19 cellular contexts compared by ENCODE assay signal in the genomic region with DNA sequence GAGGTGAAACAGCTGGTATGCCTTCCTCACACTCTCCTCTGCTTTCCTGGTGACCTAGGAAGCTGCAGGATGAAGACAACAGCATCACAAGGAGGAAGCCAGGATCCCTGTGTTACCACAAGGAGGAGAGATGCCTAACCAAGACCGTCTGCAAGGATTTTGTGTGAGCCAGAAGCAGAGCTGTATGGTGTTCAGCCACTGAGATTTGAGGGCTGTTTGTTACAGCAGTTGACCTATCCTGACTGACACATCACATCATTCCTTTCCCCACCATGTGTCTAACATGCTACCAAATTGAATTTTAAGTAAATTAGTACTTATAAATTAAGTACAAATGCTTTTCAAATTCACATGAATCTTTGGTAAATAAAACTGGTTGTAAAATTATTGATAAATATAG. TPM values are rescaled to one million over a fixed set of nuclear protein-coding genes. Genes with fewer than 3 reads are reported as not detected.
DNase-seq lines count a peak whose midpoint lies in the region; ATAC-seq, FAIRE-seq and TF ChIP-seq lines count a peak whose summit lies in the region.
"Had no signal": no experiment of that assay in that cellular context is flagged by ENCODE, and none has a peak within 500 bp of the region (broad histone marks: within the 10 kb centered on the region; RNA-seq: fewer than 3 reads in every experiment).

No MANE protein-coding gene starts in this region.

- peak overlapping the region; percentile 79 for H3K27ac Mint-ChIP-seq in Caco-2 (ENCODE audit: unreplicated experiment)
- H3K27ac Mint-ChIP-seq: CD8-positive, alpha-beta memory T cell had no signal

- intact Hi-C loops in Caco-2 (cut with micrococcal nuclease; ENCODE audit: unreplicated experiment) (no loop called here), K562 (cut with micrococcal nuclease) (no loop called here)

- H3K36me3 Mint-ChIP-seq in Caco-2 (ENCODE audit: insufficient read depth, unreplicated experiment) = peaks cover 44% of the 10 kb centered on the region
- H3K36me3 Mint-ChIP-seq: CD8-positive, alpha-beta memory T cell had no signal

- H2AFZ ChIP-seq in K562 (ENCODE audit: low read depth, low read length) = no peak overlapping the region
- H2AFZ ChIP-seq in mesenchymal stem cell (ENCODE audit: low read depth, low read length) = no peak overlapping the region

- no peaks in the 10 kb centered on the region for H3K27me3 Mint-ChIP-seq in Caco-2 (ENCODE audit: insufficient read depth, unreplicated experiment)

- H3K79me2 ChIP-seq in K562 (ENCODE audit: control insufficient read depth, insufficient read depth, low read length) = no peaks in the 10 kb centered on the region

- H3K27me3 ChIP-seq in Caco-2 (replicated peaks; ENCODE audit: control insufficient read depth, insufficient read depth, low read length) (no peaks in the 10 kb centered on the region), K562 (ENCODE audit: control insufficient read depth in 2 of 2, insufficient read depth in 2 of 2, low read length in 2 of 2) (no peaks in the 10 kb centered on the region), mesenchymal stem cell (ENCODE audit: control insufficient read depth in 1 of 2, insufficient read depth in 1 of 2, low read length in 2 of 2) (no peaks in the 10 kb centered on the region)
- H3K27me3 ChIP-seq: BLaER1 had no signal

- WGBS in K562 (ENCODE audit: insufficient coverage, low coverage, missing lambda C conversion rate) = 55% methylated on average over 1 of the region's 1 CpG
- no CpG with 5 or more reads among the region's 1 CpG for WGBS in mesenchymal stem cell

- no peak overlapping the region for H3K4me2 ChIP-seq in K562 (ENCODE audit: insufficient read depth, low read length)
- H3K4me2 ChIP-seq in mesenchymal stem cell (ENCODE audit: low read length, poor library complexity, severe bottlenecking) = no peak overlapping the region
- H3K4me2 ChIP-seq: BLaER1 had no signal

- peaks cover 49% of the 10 kb centered on the region for H3K9me3 Mint-ChIP-seq in Caco-2 (ENCODE audit: unreplicated experiment)

- TF ChIP-seq CTCF in Caco-2 (IDR thresholded peaks at IDR 0.05; ENCODE audit: insufficient read depth in 1 of 2, low read depth in 1 of 2, low read length in 1 of 2, severe bottlenecking in 1 of 2, unreplicated experiment in 1 of 2) = no peak
- TF ChIP-seq CTCF in K562 (IDR thresholded peaks at IDR 0.05 in 2 of 3, conservative IDR thresholded peaks at IDR 0.05 in 1 of 3; ENCODE audit: insufficient read depth in 2 of 3, low read depth in 1 of 3, low read length in 3 of 3) = no peak

- in situ Hi-C loops in K562 (cut with MboI) = no loop called here

- H3K9me3 ChIP-seq in Caco-2 (peaks cover 43% of the 10 kb centered on the region), K562 (replicated peaks; ENCODE audit: control insufficient read depth, insufficient read depth, low read depth, low read length) (no peaks in the 10 kb centered on the region), mesenchymal stem cell (ENCODE audit: control insufficient read depth, low read length) (peaks cover 5% of the 10 kb centered on the region)

- no peaks in the 10 kb centered on the region for H3K9me1 ChIP-seq in K562 (ENCODE audit: control insufficient read depth, insufficient read depth, low read length)

- H2BK120ac ChIP-seq in mesenchymal stem cell (ENCODE audit: low read depth, low read length) = no peak overlapping the region

- CTCF ChIA-PET in Caco-2 (lab: Charles Lee) = no interaction called here
- CTCF ChIA-PET in K562 (lab: Yijun Ruan, JAX; ENCODE audit: low intra/inter-chr PET ratio) = no interaction called here

- POLR2A ChIA-PET in Caco-2 (lab: Charles Lee) = no interaction called here
- POLR2A ChIA-PET in K562 (lab: Yijun Ruan, JAX) = interaction anchor here (0.6 kb wide), 1 partner anchor 12 kb away, joined by 5 read pairs; no protein-coding TSS in a partner anchor

- H3K14ac ChIP-seq in mesenchymal stem cell (ENCODE audit: low read length in 2 of 2) = no peak overlapping the region

- no peak for ATAC-seq in K562
- ATAC-seq: HCT116 had no signal

- H2BK5ac ChIP-seq in mesenchymal stem cell (ENCODE audit: low read depth, low read length, poor library complexity, severe bottlenecking) = no peak overlapping the region

- H3K36me3 ChIP-seq in Caco-2 (ENCODE audit: control insufficient read depth, insufficient read depth, low read length) = no peaks in the 10 kb centered on the region
- no peaks in the 10 kb centered on the region for H3K36me3 ChIP-seq in K562 (ENCODE audit: control insufficient read depth, insufficient read depth, low read length)
- H3K36me3 ChIP-seq in mesenchymal stem cell (ENCODE audit: control insufficient read depth in 1 of 2, insufficient read depth in 2 of 2, low read depth in 1 of 2, low read length in 2 of 2) = no peaks in the 10 kb centered on the region
- H3K36me3 ChIP-seq: BLaER1 had no signal

- no peak overlapping the region for H3K27ac ChIP-seq in K562 (ENCODE audit: extremely low read depth, low read depth, low read length)
- H3K27ac ChIP-seq in mesenchymal stem cell (ENCODE audit: low read length, poor library complexity, severe bottlenecking) = no peak overlapping the region
- H3K27ac ChIP-seq: BLaER1 had no signal

- H2BK15ac ChIP-seq in mesenchymal stem cell (ENCODE audit: low read depth, poor library complexity, severe bottlenecking) = no peak overlapping the region

- no peak overlapping the region for H3K23ac ChIP-seq in mesenchymal stem cell (ENCODE audit: low read length in 2 of 2)

- H4K20me1 ChIP-seq in K562 (replicated peaks; ENCODE audit: control insufficient read depth, insufficient read depth, low read length) = no peaks in the 10 kb centered on the region
- H4K20me1 ChIP-seq: BLaER1 had no signal

- TF ChIP-seq RAD21 in K562 (CRISPR knock-in tag; conservative IDR thresholded peaks at IDR 0.05 in 1 of 2, IDR thresholded peaks at IDR 0.05 in 1 of 2) = no peak

- no peak overlapping the region for H3K9ac ChIP-seq in K562 (ENCODE audit: insufficient read depth in 1 of 2, low read depth in 2 of 2, low read length in 2 of 2)
- H3K9ac ChIP-seq in mesenchymal stem cell (ENCODE audit: low read length) = no peak overlapping the region
- H3K9ac ChIP-seq: BLaER1 had no signal

- no peak overlapping the region for H2BK12ac ChIP-seq in mesenchymal stem cell (ENCODE audit: low read length in 2 of 2)

- BruUV-seq in Caco-2 (replicated peaks; lab: Mats Ljungman, UMichigan) (no TSS peak), K562 (replicated peaks; lab: Mats Ljungman, UMichigan) (no TSS peak)

- no peak overlapping the region for H4K8ac ChIP-seq in mesenchymal stem cell (ENCODE audit: low read length)

- H3K4me3 ChIP-seq in Caco-2 (ENCODE audit: low read depth, low read length) (no peak overlapping the region), K562 (no peak overlapping the region), mesenchymal stem cell (ENCODE audit: insufficient read depth in 1 of 2, low read depth in 1 of 2, low read length in 2 of 2) (no peak overlapping the region)
- H3K4me3 ChIP-seq: BLaER1 had no signal

- no peaks in the 10 kb centered on the region for H3K79me1 ChIP-seq in mesenchymal stem cell (replicated peaks; ENCODE audit: low read length, poor library complexity, severe bottlenecking)

- TF ChIP-seq EP300 in K562 (IDR thresholded peaks at IDR 0.05; ENCODE audit: low read length) = no peak

- FAIRE-seq in HTR-8/SVneo (lab: Jason Lieb, UNC) (peak; percentile 67), K562 (lab: Jason Lieb, UNC) (no peak)
- FAIRE-seq: G401.6, GM12892 had no signal

- H3K4ac ChIP-seq in mesenchymal stem cell (ENCODE audit: low read depth in 1 of 2, low read length in 2 of 2) = no peak overlapping the region

- H3K4me1 ChIP-seq in Caco-2 (peaks cover 44% of the 10 kb centered on the region), K562 (replicated peaks in 1 of 2; ENCODE audit: control insufficient read depth in 2 of 2, insufficient read depth in 2 of 2, low read length in 2 of 2) (peaks cover 6 to 16% of the 10 kb centered on the region in 2 experiments), mesenchymal stem cell (ENCODE audit: control insufficient read depth, insufficient read depth, low read depth, low read length) (peaks cover 22% of the 10 kb centered on the region)
- H3K4me1 ChIP-seq: BLaER1 had no signal

- peaks cover 14% of the 10 kb centered on the region for H3K4me1 Mint-ChIP-seq in Caco-2 (ENCODE audit: low read depth, unreplicated experiment)
- H3K4me1 Mint-ChIP-seq: CD8-positive, alpha-beta memory T cell had no signal

- no peak overlapping the region for H3K18ac ChIP-seq in mesenchymal stem cell (ENCODE audit: low read depth in 1 of 2, low read length in 2 of 2)

- TF ChIP-seq POLR2A in K562 (conservative IDR thresholded peaks at IDR 0.05) = no peak

- no peak overlapping the region for H3K4me3 Mint-ChIP-seq in Caco-2 (ENCODE audit: unreplicated experiment)
- H3K4me3 Mint-ChIP-seq: CD8-positive, alpha-beta memory T cell had no signal

- DNase-seq in Caco-2 (no peak), HTR-8/SVneo (ENCODE audit: insufficient read length, low spot score) (no peak), K562 (ENCODE audit: extremely low read depth in 1 of 4, low spot score in 3 of 4) (no peak), mesenchymal stem cell (no peak), NOMO-1 treated with DMSO at 0.1 percent for 48 hours (lab: John Stamatoyannopoulos, UW; ENCODE audit: unreplicated experiment) (no peak), DMS 273 (lab: John Stamatoyannopoulos, UW; ENCODE audit: unreplicated experiment) (no peak), NCI-H82 (lab: John Stamatoyannopoulos, UW) (no peak)
- no peak for DNase-seq in activated CD4-positive, alpha-beta T cell treated with anti-CD3 and anti-CD28 coated beads for 48 hours
- DNase-seq: 8988T; AML-193; CD8-positive, alpha-beta memory T cell; DMS153; DMS79 treated with DMSO at 0.1 percent for 48 hours; EL; GOT3 had no signal

- H2AK5ac ChIP-seq in mesenchymal stem cell (ENCODE audit: low read length, severe bottlenecking) = peak overlapping the region; percentile 21

- no peak overlapping the region for H4K91ac ChIP-seq in mesenchymal stem cell (ENCODE audit: low read length)

RNA-seq across cellular contexts. Expression of a gene that starts 8.9 kb away (rescaled TPM):
- total RNA-seq in Caco-2 (2022) (169 TPM in 2 replicates), K562 (2014; rRNA removed) (30.2 and 41.1 TPM in 2 replicates), K562 (2014; rRNA removed; fragmentation: Illumina TruSeq; extraction: Trizol) (26.5 and 34.3 TPM in 2 replicates), K562 (2015; rRNA removed; fragmentation: Illumina TruSeq; extraction: Trizol) (34.2 and 37.0 TPM in 2 replicates), K562 (2021) (36.5 and 41.4 TPM in 2 replicates)
- 73.9 and 131 TPM in 2 replicates for total RNA-seq in K562 (2011; cell fraction: chromatin; rRNA removed; ENCODE audit: low replicate concordance)
- total RNA-seq in K562 (2011; cell fraction: nucleolus; rRNA removed) = 41.7 and 54.3 TPM in 2 replicates
- 82.8 and 110 TPM in 2 replicates for total RNA-seq in K562 (2011; cell fraction: nucleoplasm; rRNA removed)
- polyA plus RNA-seq in K562 (2011; rRNA removed) (21.1 and 24.3 TPM in 2 replicates), K562 (2014; fragmentation: Illumina TruSeq; extraction: Trizol) (22.6 and 30.2 TPM in 2 replicates), K562 (2014; fragmentation: Nextera tagmentation; extraction: Ambion mirVana) (1 to 10 TPM; 3.6 to 6.7 TPM), K562 (2014; rRNA removed) (34.7 and 34.8 TPM in 2 replicates)
- 14.9 and 18.8 TPM in 2 replicates for polyA plus RNA-seq in K562 (2011; cell fraction: cytosol; rRNA removed)
- polyA plus RNA-seq in K562 (2011; cell fraction: nucleus; rRNA removed) = 46.9 and 59.6 TPM in 2 replicates
- 24.3 and 24.8 TPM in 2 replicates for polyA plus RNA-seq in K562 (2012)
- 30.6 and 34.6 TPM in 2 replicates for polyA minus RNA-seq in K562 (2011; rRNA and poly(A)+ RNA removed)
- polyA minus RNA-seq in K562 (2011; cell fraction: cytosol; rRNA and poly(A)+ RNA removed) = 12.8 and 13.7 TPM in 2 replicates
- polyA minus RNA-seq in K562 (2011; cell fraction: nucleus; rRNA and poly(A)+ RNA removed) = 15.5 and 26.4 TPM in 2 replicates
- 22.7 TPM for polyA plus RNA-seq in mesenchymal stem cell (2013, experiment 1 of 2)
- polyA plus RNA-seq in mesenchymal stem cell (2013, experiment 2 of 2) = 22.9 TPM
